In the genomic region with DNA sequence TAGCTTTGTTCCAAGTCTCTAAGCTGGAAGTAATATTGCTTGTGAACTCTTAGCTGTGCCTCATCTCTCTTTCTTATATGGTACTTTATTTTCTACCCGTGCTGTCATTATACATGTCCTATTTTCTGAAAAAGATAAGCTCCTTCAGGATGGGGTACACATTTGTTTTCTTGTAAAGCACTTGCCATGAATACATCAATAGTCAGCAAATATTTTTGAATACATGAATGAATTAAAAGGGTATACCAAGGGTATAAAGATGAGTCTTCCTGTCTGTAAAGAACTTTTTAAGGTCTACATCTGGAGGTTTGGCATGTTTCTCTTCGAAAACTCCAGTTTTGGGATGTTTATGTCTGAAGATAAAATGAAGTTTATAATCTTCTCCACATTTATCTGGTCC, we compare ENCODE assay signal across 11 cellular contexts. TPM values are rescaled to one million over a fixed set of nuclear protein-coding genes. Genes with fewer than 3 reads are reported as not detected.
"Had no signal": no experiment of that assay in that cellular context is flagged by ENCODE, and none has a peak within 500 bp of the region (broad histone marks: within the 10 kb centered on the region; RNA-seq: fewer than 3 reads in every experiment).

No MANE protein-coding gene starts in this region.

- H3K4me2 ChIP-seq: GM23338, KMS-11 had no signal

- H3K4me3 ChIP-seq: GM23338, HAP-1 had no signal

- H3K9me3 ChIP-seq: HAP-1 had no signal

- H3K4me1 ChIP-seq: HAP-1 had no signal

- H3K9ac ChIP-seq: KMS-11 had no signal

- ATAC-seq: GM23338, HCT116 had no signal

- H3K27ac ChIP-seq: KMS-11 had no signal

- H3K36me3 ChIP-seq: HAP-1 had no signal

- DNase-seq: HFFc6, Karpas-422, KBM-7 had no signal

- H2AFZ ChIP-seq: GM23338 had no signal

- FAIRE-seq: H1, H54, HTR-8/SVneo had no signal

RNA-seq across cellular contexts. Expression of gene CLGN, which starts 27.3 kb away (rescaled TPM):
- total RNA-seq: HT-29 had no signal
